15 cellular contexts compared by ENCODE assay signal in the genomic region with DNA sequence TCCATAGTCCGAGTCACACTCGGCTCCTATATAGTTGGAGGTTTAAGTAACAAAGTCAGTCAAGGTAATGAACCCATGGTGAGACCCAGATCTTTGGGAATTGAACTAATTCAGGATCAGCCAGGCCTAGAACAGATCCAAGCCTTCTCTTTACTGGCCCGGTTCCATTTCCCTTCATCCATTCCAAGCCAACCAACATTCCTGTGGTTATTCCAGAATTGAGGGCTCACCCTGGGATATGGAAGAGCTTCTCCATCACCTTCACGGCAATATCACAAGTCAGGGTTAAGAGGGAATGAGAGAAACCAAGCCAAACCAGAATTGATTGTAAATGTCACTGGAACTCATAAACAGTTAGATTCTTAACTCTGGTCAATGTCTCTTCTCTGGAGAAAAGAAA. TPM values are rescaled to one million over a fixed set of nuclear protein-coding genes. Genes with fewer than 3 reads are reported as not detected.
"Had no signal": no experiment of that assay in that cellular context is flagged by ENCODE, and none has a peak within 500 bp of the region (broad histone marks: within the 10 kb centered on the region; RNA-seq: fewer than 3 reads in every experiment).

No MANE protein-coding gene starts in this region.

- H3K27ac ChIP-seq: neutrophil, sigmoid colon, spleen, VCaP had no signal

- H3K9me3 ChIP-seq: neutrophil, sigmoid colon, spleen had no signal

- H3K4me1 ChIP-seq: sigmoid colon had no signal

- H3K36me3 ChIP-seq: neutrophil, sigmoid colon had no signal

- H3K27me3 ChIP-seq: neutrophil, sigmoid colon, spleen had no signal

- H3K4me3 ChIP-seq: sigmoid colon, spleen had no signal

- ATAC-seq: activated T-cell treated with anti-CD3 and anti-CD28 coated beads, Interleukin-2, amount 50 U/mL, for 4 hours; natural killer cell treated with Interleukin-12 subunit alpha and Interleukin-12 subunit beta and Interleukin-15 and Interleukin-18, amount 100 ng/mL, for 72 hours; stimulated activated memory B cell treated with anti-CD40 and anti-IgM and Interleukin-4, amounts not matched to agents 10 μg/mL and 1 μg/mL and 100 μg/mL, for 72 hours had no signal

- DNase-seq: activated CD4-positive, alpha-beta T cell treated with anti-CD3 and anti-CD28 coated beads, Interleukin-2, amount 50 U/mL, for 1 hour; activated CD4-positive, CD25-positive, alpha-beta regulatory T cell treated with anti-CD3 and anti-CD28 coated beads, Interleukin-2, amount 50 U/mL, for 72 hours; activated CD8-positive, alpha-beta memory T cell treated with anti-CD3 and anti-CD28 coated beads, Interleukin-2, amount 50 U/mL, for 4 hours; activated naive CD4-positive, alpha-beta T cell treated with anti-CD3 and anti-CD28 coated beads for 36 hours; activated T-cell treated with anti-CD3 and anti-CD28 coated beads, Interleukin-2, amount 50 U/mL, for 4 hours; anterior cingulate cortex; effector CD4-positive, alpha-beta T cell; sigmoid colon; spleen; stimulated activated CD4-positive, alpha-beta T cell treated with anti-CD3 and anti-CD28 coated beads, Interleukin-4, amount 100 ng/mL, for 4 hours; T-helper 2 cell had no signal

RNA-seq across cellular contexts. Expression of a gene that starts 28.2 kb away (rescaled TPM):
- total RNA-seq: activated naive CD4-positive, alpha-beta T cell treated with anti-CD3 and anti-CD28 coated beads for 36 hours had no signal
